8 cellular contexts compared by ENCODE assay signal in the genomic region with DNA sequence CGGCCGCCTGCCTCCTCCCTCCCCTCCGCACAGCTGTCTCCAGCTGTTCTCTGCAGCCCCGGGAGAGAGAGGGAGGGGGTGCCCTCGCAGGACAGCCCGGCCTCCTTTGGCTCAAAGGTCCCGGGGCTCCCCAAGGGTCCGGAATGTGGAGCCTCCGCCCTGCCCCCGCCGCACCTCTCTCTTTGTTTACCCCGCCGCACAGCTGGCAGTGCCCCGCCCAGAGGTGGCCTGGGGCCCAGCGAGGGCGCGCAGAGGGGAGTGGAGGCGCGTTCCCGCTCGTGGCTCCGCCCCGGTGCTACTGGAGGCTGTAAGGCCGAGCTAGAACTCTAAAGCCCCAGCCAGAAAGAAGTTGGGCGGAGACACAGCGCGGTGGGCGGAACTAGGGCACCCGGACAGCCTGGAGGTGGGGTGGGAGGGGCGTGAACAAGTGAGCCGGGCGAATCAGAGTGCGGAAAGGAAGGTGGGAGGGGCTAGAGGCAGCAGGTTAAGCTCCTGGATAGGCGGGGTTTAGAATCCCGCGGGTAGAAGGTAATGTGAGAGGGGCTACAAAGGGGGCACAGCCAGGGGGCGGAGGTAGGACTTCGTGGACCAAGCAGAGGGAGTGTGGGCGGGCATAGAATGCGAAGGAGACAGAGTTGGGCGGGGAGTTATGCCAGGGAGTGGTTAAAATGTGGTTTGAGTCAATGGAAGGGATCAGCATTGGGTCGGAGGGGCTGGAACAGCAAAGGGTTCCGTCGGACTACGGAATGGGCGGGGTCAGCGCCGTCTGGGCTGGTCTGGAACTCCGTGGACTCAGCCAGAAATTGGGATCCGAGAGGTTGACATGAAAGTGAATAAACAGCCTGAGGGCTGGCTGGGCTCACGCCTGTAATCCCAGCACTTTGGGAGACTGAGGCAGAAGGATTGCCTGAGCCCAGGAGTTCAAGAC. TPM values are rescaled to one million over a fixed set of nuclear protein-coding genes. Genes with fewer than 3 reads are reported as not detected.
A peak's percentile ranks its signal among the peaks of the same experiment; 100 is the strongest.
DNase-seq lines count a peak whose midpoint lies in the region; ATAC-seq and TF ChIP-seq lines count a peak whose summit lies in the region.

No MANE protein-coding gene starts in this region.

- CTCF ChIA-PET in RWPE1 (lab: Yijun Ruan, JAX) = interaction anchor here (0.6 to 1.8 kb wide), 5 partner anchors 10 to 183 kb away, joined by 3 to 7 read pairs (median 4); no protein-coding TSS in a partner anchor

- peak overlapping the region; percentile 85 for H3K4me3 Mint-ChIP-seq in activated T-helper 2 cell treated with anti-CD3 and anti-CD28 coated beads, Interferon-gamma antibody, Interleukin-2, Interleukin-4, amounts not matched to agents 10 μg/mL and 5 μg/mL and 100 μg/mL, durations not matched to agents 14 hours and 24 hours and 36 hours (ENCODE audit: low read depth)
- peak overlapping the region; percentile 89 for H3K4me3 Mint-ChIP-seq in natural killer cell

- peaks cover 21% of the 10 kb centered on the region for H3K27me3 Mint-ChIP-seq in activated T-helper 2 cell treated with anti-CD3 and anti-CD28 coated beads, Interferon-gamma antibody, Interleukin-2, Interleukin-4, amounts not matched to agents 10 μg/mL and 5 μg/mL and 100 μg/mL, durations not matched to agents 14 hours and 24 hours and 36 hours (ENCODE audit: low read depth)
- peaks cover 8 to 34% of the 10 kb centered on the region in 2 donors for H3K27me3 Mint-ChIP-seq in natural killer cell (ENCODE audit: low read depth in 2 of 2)

- TF ChIP-seq CTCF in RWPE1 (conservative IDR thresholded peaks at IDR 0.05; ENCODE audit: low read depth) = no peak
- TF ChIP-seq CTCF in natural killer cell (IDR thresholded peaks at IDR 0.05) = no peak

- peaks cover 51% of the 10 kb centered on the region for H3K4me1 Mint-ChIP-seq in activated T-helper 2 cell treated with anti-CD3 and anti-CD28 coated beads, Interferon-gamma antibody, Interleukin-2, Interleukin-4, amounts not matched to agents 10 μg/mL and 5 μg/mL and 100 μg/mL, durations not matched to agents 14 hours and 24 hours and 36 hours (ENCODE audit: low read depth)
- H3K4me1 Mint-ChIP-seq in natural killer cell = peaks cover 42 to 71% of the 10 kb centered on the region in 2 donors

- H3K36me3 Mint-ChIP-seq in activated T-helper 2 cell treated with anti-CD3 and anti-CD28 coated beads, Interferon-gamma antibody, Interleukin-2, Interleukin-4, amounts not matched to agents 10 μg/mL and 5 μg/mL and 100 μg/mL, durations not matched to agents 14 hours and 24 hours and 36 hours (ENCODE audit: low read depth) = no peaks in the 10 kb centered on the region
- H3K36me3 Mint-ChIP-seq in natural killer cell = no peaks in the 10 kb centered on the region

- intact Hi-C loops in activated T-helper 2 cell treated with anti-CD3 and anti-CD28 coated beads, Interferon-gamma antibody, Interleukin-2, Interleukin-4, amounts not matched to agents 10 μg/mL and 5 μg/mL and 100 μg/mL, durations not matched to agents 14 hours and 24 hours and 36 hours (cut with micrococcal nuclease) = loop anchor here (1.0 to 10.0 kb wide), 6 partner anchors 11 to 1821 kb away; partner anchors contain the start of genes AKT2 and LIPE
- intact Hi-C loops in natural killer cell (cut with micrococcal nuclease) = loop anchor here (2.0 to 10.0 kb wide), 3 partner anchors 33 to 941 kb away; no protein-coding TSS in a partner anchor

- peak overlapping the region; percentile 78 for H3K27ac Mint-ChIP-seq in activated T-helper 2 cell treated with anti-CD3 and anti-CD28 coated beads, Interferon-gamma antibody, Interleukin-2, Interleukin-4, amounts not matched to agents 10 μg/mL and 5 μg/mL and 100 μg/mL, durations not matched to agents 14 hours and 24 hours and 36 hours
- peak overlapping the region; percentile 75 to 87 for H3K27ac Mint-ChIP-seq in natural killer cell

- POLR2A ChIA-PET in RWPE1 (lab: Yijun Ruan, JAX; ENCODE audit: low non-redundant PET) = interaction anchor here (0.6 to 2.6 kb wide), 2 partner anchors 10 to 1038 kb away, joined by 3 to 10 read pairs; no protein-coding TSS in a partner anchor

- H3K9me3 Mint-ChIP-seq in activated T-helper 2 cell treated with anti-CD3 and anti-CD28 coated beads, Interferon-gamma antibody, Interleukin-2, Interleukin-4, amounts not matched to agents 10 μg/mL and 5 μg/mL and 100 μg/mL, durations not matched to agents 14 hours and 24 hours and 36 hours = no peaks in the 10 kb centered on the region
- H3K9me3 Mint-ChIP-seq in natural killer cell = no peaks in the 10 kb centered on the region

- peak; percentile 100 for DNase-seq in DMS53 (lab: John Stamatoyannopoulos, UW)
- peak; percentile 85 for DNase-seq in LHCN-M2 (ENCODE audit: low read depth)
- peak; percentile 97 for DNase-seq in RWPE1 (ENCODE audit: low spot score)
- DNase-seq in activated T-helper 2 cell treated with anti-CD3 and anti-CD28 coated beads, Interferon-gamma antibody, Interleukin-2, Interleukin-4, amounts not matched to agents 10 μg/mL and 5 μg/mL and 100 μg/mL, durations not matched to agents 14 hours and 24 hours and 36 hours (ENCODE audit: low spot score) = peak; percentile 98
- DNase-seq in fibroblast of peridontal ligament (ENCODE audit: extremely low read depth) = peak; percentile 93
- DNase-seq in natural killer cell = peak; percentile 92
- DNase-seq in stimulated activated naive CD4-positive, alpha-beta T cell (lab: John Stamatoyannopoulos, UW) = peak; percentile 87 to 96 (median 90)

- peak overlapping the region; percentile 99 for H3K27ac ChIP-seq in RWPE1

- ATAC-seq in GM21786 (IDR thresholded peaks at IDR 0.05; ENCODE audit: unreplicated experiment) (peak; percentile 75), natural killer cell (peak; percentile 77 to 89 (median 78))

RNA-seq across cellular contexts. Expression of gene LTBP4, which starts 2.8 kb away (rescaled TPM):
- 5.0 and 7.3 TPM in 2 replicates for total RNA-seq in LHCN-M2 (2014; rRNA removed)
- 3.4 TPM for polyA plus RNA-seq in LHCN-M2 (2012)
- total RNA-seq in activated T-helper 2 cell treated with anti-CD3 and anti-CD28 coated beads, Interferon-gamma antibody, Interleukin-2, Interleukin-4, amounts not matched to agents 10 μg/mL and 5 μg/mL and 100 μg/mL, durations not matched to agents 14 hours and 24 hours and 36 hours = 101 and 104 TPM in 2 replicates
- 100 to 1,000 TPM; 153 to 182 (median 157) TPM for total RNA-seq in natural killer cell

RNA-seq across cellular contexts. Expression of gene SHKBP1, which starts 27.3 kb away (rescaled TPM):
- 63.5 and 85.6 TPM in 2 replicates for total RNA-seq in LHCN-M2 (2014; rRNA removed)
- polyA plus RNA-seq in LHCN-M2 (2012) = 89.2 TPM
- 125 and 136 TPM in 2 replicates for total RNA-seq in activated T-helper 2 cell treated with anti-CD3 and anti-CD28 coated beads, Interferon-gamma antibody, Interleukin-2, Interleukin-4, amounts not matched to agents 10 μg/mL and 5 μg/mL and 100 μg/mL, durations not matched to agents 14 hours and 24 hours and 36 hours
- 100 to 1,000 TPM; 209 to 224 (median 209) TPM for total RNA-seq in natural killer cell

Comparison
In these comparisons a context has a peak if more than half of its experiments do, and no peak if none do; other contexts are left out.
1. Peak in every context shown above with its lines: DNase-seq, ATAC-seq and H3K27ac ChIP-seq.
2. RNA of gene LTBP4, which starts 2.8 kb away (total RNA-seq): 153 to 182 TPM in natural killer cell and 101 to 104 TPM in activated T-helper 2 cell treated with anti-CD3 and anti-CD28 coated beads, Interferon-gamma antibody, Interleukin-2, Interleukin-4, amounts not matched to agents 10 μg/mL and 5 μg/mL and 100 μg/mL, durations not matched to agents 14 hours and 24 hours and 36 hours; 5.0 to 7.3 TPM in LHCN-M2; every median in the first group is over 10 times any median in the second.